8 cellular contexts compared by ENCODE assay signal in the genomic region with DNA sequence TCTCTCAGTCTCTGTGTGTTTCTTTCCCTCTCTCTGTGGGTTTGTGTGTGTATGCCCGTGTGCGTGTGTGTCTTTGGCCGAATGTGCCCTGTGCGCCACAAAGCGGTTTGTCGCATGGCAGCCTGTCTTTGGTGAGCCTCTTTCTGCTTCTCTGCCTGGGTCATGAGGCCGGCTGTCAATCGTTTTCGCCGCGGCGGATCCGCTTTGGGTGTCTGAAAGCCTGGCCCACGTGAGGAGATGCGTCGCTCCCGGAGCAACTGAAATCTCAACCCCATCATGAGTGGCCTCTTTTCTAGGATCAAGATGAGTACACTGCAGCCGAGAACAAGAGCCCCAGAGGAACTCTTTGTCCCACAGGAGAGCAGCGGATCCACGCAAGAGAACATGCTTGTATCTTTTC.
DNase-seq lines count a peak whose midpoint lies in the region; ATAC-seq and TF ChIP-seq lines count a peak whose summit lies in the region.
"Not testable (repeated sequence)": the region's sequence is repeated elsewhere in the genome, so short reads cannot be mapped to it uniquely, and the experiment has no call there.

No MANE protein-coding gene starts in this region.

- H3K9ac ChIP-seq in PC-3 (ENCODE audit: low read length): not testable (repeated sequence)

- H3K27ac ChIP-seq in ACC112 (ENCODE audit: low read depth, low read length); PC-3 (ENCODE audit: low read length); upper lobe of right lung: not testable (repeated sequence)

- not testable (repeated sequence) for H3K27me3 ChIP-seq in ACC112 (ENCODE audit: insufficient read depth, low read length); PC-3 (ENCODE audit: low read length); upper lobe of right lung

- H2AFZ ChIP-seq in ACC112 (ENCODE audit: low read length, unreplicated experiment); PC-3 (ENCODE audit: low read length): not testable (repeated sequence)

- H4K20me1 ChIP-seq in PC-3 (ENCODE audit: low read length): not testable (repeated sequence)

- H3F3A ChIP-seq in PC-3 (ENCODE audit: low read length, unreplicated experiment): not testable (repeated sequence)

- H3K4me3 ChIP-seq in ACC112 (ENCODE audit: low read depth, low read length) (0 out of 2 replicates have a peak overlapping the region, but pooled peaks have one; percentile 40), PC-3 (ENCODE audit: low read length) (0 out of 2 replicates have a peak overlapping the region, but pooled peaks have one; percentile 38), epithelial cell of proximal tubule (ENCODE audit: low read depth, low read length) (peak overlapping the region; percentile 31)
- H3K4me3 ChIP-seq in Jurkat, Clone E6-1 (ENCODE audit: low read length): peak overlapping the region; percentile 43
- H3K4me3 ChIP-seq in upper lobe of right lung: not testable (repeated sequence)

- CTCF ChIA-PET in PC-3 (lab: Charles Lee): not testable (repeated sequence)

- not testable (repeated sequence) for H3K36me3 Mint-ChIP-seq in activated naive CD4-positive, alpha-beta T cell treated with anti-CD3 and anti-CD28 coated beads, Interleukin-2, amount 50 U/mL, for 24 hours; memory B cell; osteocyte (ENCODE audit: unreplicated experiment)

- intact Hi-C loops in PC-3 (cut with micrococcal nuclease); upper lobe of right lung (cut with DNase I): not testable (repeated sequence)

- not testable (repeated sequence) for H3K9me3 Mint-ChIP-seq in activated naive CD4-positive, alpha-beta T cell treated with anti-CD3 and anti-CD28 coated beads, Interleukin-2, amount 50 U/mL, for 24 hours; memory B cell; osteocyte (ENCODE audit: unreplicated experiment)

- BruUV-seq in PC-3 (replicated peaks; lab: Mats Ljungman, UMichigan): not testable (repeated sequence)

- not testable (repeated sequence) for ATAC-seq in PC-3; memory B cell (ENCODE audit: low read depth); upper lobe of right lung

- H3K4me2 ChIP-seq in PC-3 (ENCODE audit: low read length): peak overlapping the region; percentile 49; the same call in 1 of the 2 replicates

- H3K4me3 Mint-ChIP-seq in activated naive CD4-positive, alpha-beta T cell treated with anti-CD3 and anti-CD28 coated beads, Interleukin-2, amount 50 U/mL, for 24 hours: peak overlapping the region; percentile 42
- peak overlapping the region; percentile 45 for H3K4me3 Mint-ChIP-seq in memory B cell
- H3K4me3 Mint-ChIP-seq in osteocyte (ENCODE audit: unreplicated experiment): not testable (repeated sequence)

- H3K79me2 ChIP-seq in ACC112 (ENCODE audit: control insufficient read depth, insufficient read depth, low read length, unreplicated experiment); PC-3 (ENCODE audit: low read length): not testable (repeated sequence)

- not testable (repeated sequence) for H3K27me3 Mint-ChIP-seq in activated naive CD4-positive, alpha-beta T cell treated with anti-CD3 and anti-CD28 coated beads, Interleukin-2, amount 50 U/mL, for 24 hours; memory B cell; osteocyte (ENCODE audit: unreplicated experiment)

- TF ChIP-seq CTCF in PC-3 (conservative IDR thresholded peaks at IDR 0.05; ENCODE audit: low read depth, low read length); epithelial cell of proximal tubule (conservative IDR thresholded peaks at IDR 0.05; ENCODE audit: low read depth, low read length); osteocyte (IDR thresholded peaks at IDR 0.05); upper lobe of right lung (IDR thresholded peaks at IDR 0.05): not testable (repeated sequence)

- not testable (repeated sequence) for DNase-seq in Jurkat, Clone E6-1 (ENCODE audit: low read depth, low spot score); PC-3; epithelial cell of proximal tubule (ENCODE audit: low read depth); memory B cell (ENCODE audit: low spot score in 2 of 2)
- peak; percentile 30 for DNase-seq in osteocyte (ENCODE audit: extremely low spot score, unreplicated experiment)
- DNase-seq in upper lobe of right lung: peak; percentile 37

- not testable (repeated sequence) for H3K4me1 Mint-ChIP-seq in activated naive CD4-positive, alpha-beta T cell treated with anti-CD3 and anti-CD28 coated beads, Interleukin-2, amount 50 U/mL, for 24 hours; memory B cell; osteocyte (ENCODE audit: unreplicated experiment)

- H3K27ac Mint-ChIP-seq in activated naive CD4-positive, alpha-beta T cell treated with anti-CD3 and anti-CD28 coated beads, Interleukin-2, amount 50 U/mL, for 24 hours; memory B cell; osteocyte (ENCODE audit: unreplicated experiment): not testable (repeated sequence)

- not testable (repeated sequence) for H3K4me1 ChIP-seq in ACC112 (ENCODE audit: control insufficient read depth, insufficient read depth, low read length, unreplicated experiment); PC-3 (ENCODE audit: insufficient read depth, low read length); upper lobe of right lung

- H3K36me3 ChIP-seq in ACC112 (ENCODE audit: insufficient read depth, low read length); PC-3 (ENCODE audit: low read depth, low read length); upper lobe of right lung: not testable (repeated sequence)

- not testable (repeated sequence) for H3K9me3 ChIP-seq in PC-3 (ENCODE audit: low read length); upper lobe of right lung

- POLR2A ChIA-PET in PC-3 (lab: Charles Lee; ENCODE audit: unreplicated experiment): not testable (repeated sequence)

- not testable (repeated sequence) for H3K9me2 ChIP-seq in PC-3 (replicated peaks; ENCODE audit: low read length)
